25 cellular contexts compared by ENCODE assay signal in the genomic region with DNA sequence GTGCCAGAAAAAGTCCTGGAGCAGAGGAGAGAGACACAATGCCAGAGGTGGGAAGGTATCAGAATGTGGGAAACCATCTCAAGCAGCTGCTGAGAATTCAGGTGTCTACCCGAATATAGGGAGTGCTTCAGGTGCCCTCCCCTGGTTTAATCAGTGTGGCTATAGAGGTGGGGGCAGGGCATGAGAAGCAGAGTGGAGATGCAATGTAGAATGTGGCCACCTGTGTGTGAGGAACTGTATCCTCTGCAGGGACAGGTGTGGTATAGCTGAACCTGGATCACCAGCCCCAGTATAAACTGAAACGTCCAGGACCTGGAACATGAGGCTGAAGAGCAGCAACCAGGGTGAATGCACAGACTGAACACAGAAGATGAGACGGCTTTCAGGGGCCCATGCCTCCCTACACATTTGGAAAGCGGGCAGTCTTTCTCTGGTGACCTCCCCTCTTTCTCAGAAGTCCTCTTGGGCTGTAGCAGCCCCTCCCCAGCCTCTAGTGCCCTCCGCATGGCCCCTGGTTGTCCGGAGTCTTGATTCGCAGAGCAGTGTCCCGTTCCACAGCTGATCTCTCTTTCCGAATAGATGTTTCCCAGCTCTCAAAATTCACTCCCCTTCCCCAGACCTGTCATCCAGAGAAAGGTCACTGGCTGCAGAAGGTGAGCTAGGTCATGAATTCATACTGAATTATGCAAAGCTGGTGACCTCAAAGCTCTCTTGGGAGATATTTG.
"Had no signal": no experiment of that assay in that cellular context is flagged by ENCODE, and none has a peak within 500 bp of the region (broad histone marks: within the 10 kb centered on the region; RNA-seq: fewer than 3 reads in every experiment).

No MANE protein-coding gene starts in this region.

- H3K36me3 ChIP-seq: breast epithelium, SJCRH30 had no signal

- H3K9me3 ChIP-seq: breast epithelium, SJCRH30, SK-N-SH had no signal

- H3K4me3 Mint-ChIP-seq: activated CD4-positive, alpha-beta memory T cell treated with anti-CD3 and anti-CD28 coated beads for 36 hours; activated CD4-positive, alpha-beta T cell treated with anti-CD3 and anti-CD28 coated beads, Interleukin-2, amount 10 ng/mL, durations not matched to agents 7 days and 5 days; activated naive CD4-positive, alpha-beta T cell treated with anti-CD3 and anti-CD28 coated beads, Interleukin-2, amount 50 U/mL, for 24 hours; activated T-cell treated with anti-CD3 and anti-CD28 coated beads, Interleukin-2, amount 50 U/mL, for 72 hours had no signal

- H3K36me3 Mint-ChIP-seq: activated CD4-positive, alpha-beta memory T cell treated with anti-CD3 and anti-CD28 coated beads for 36 hours; activated naive CD4-positive, alpha-beta T cell treated with anti-CD3 and anti-CD28 coated beads, Interleukin-2, amount 50 U/mL, for 24 hours had no signal

- H3K9me3 Mint-ChIP-seq: activated CD4-positive, alpha-beta memory T cell treated with anti-CD3 and anti-CD28 coated beads for 36 hours; activated CD4-positive, alpha-beta T cell treated with anti-CD3 and anti-CD28 coated beads, Interleukin-2, amount 10 ng/mL, durations not matched to agents 7 days and 5 days; activated naive CD4-positive, alpha-beta T cell treated with anti-CD3 and anti-CD28 coated beads, Interleukin-2, amount 50 U/mL, for 24 hours; activated T-cell treated with anti-CD3 and anti-CD28 coated beads, Interleukin-2, amount 50 U/mL, for 72 hours; activated T-helper 2 cell treated with anti-CD3 and anti-CD28 coated beads, Interferon-gamma antibody, Interleukin-2, Interleukin-4, amounts not matched to agents 10 μg/mL and 5 μg/mL and 100 μg/mL, durations not matched to agents 14 hours and 24 hours and 36 hours had no signal

- H3K27ac ChIP-seq: breast epithelium, KMS-11, SJCRH30, VCaP had no signal

- H3K27me3 ChIP-seq: breast epithelium, SJCRH30 had no signal

- H3K4me3 ChIP-seq: breast epithelium, SJCRH30 had no signal

- H3K27ac Mint-ChIP-seq: activated CD4-positive, alpha-beta memory T cell treated with anti-CD3 and anti-CD28 coated beads for 36 hours; activated CD4-positive, alpha-beta T cell treated with anti-CD3 and anti-CD28 coated beads, Interleukin-2, amount 10 ng/mL, durations not matched to agents 7 days and 5 days; activated naive CD4-positive, alpha-beta T cell treated with anti-CD3 and anti-CD28 coated beads, Interleukin-2, amount 50 U/mL, for 24 hours; activated T-cell treated with anti-CD3 and anti-CD28 coated beads, Interleukin-2, amount 50 U/mL, for 72 hours; activated T-helper 2 cell treated with anti-CD3 and anti-CD28 coated beads, Interferon-gamma antibody, Interleukin-2, Interleukin-4, amounts not matched to agents 10 μg/mL and 5 μg/mL and 100 μg/mL, durations not matched to agents 14 hours and 24 hours and 36 hours had no signal

- H3K4me1 Mint-ChIP-seq: activated CD4-positive, alpha-beta T cell treated with anti-CD3 and anti-CD28 coated beads, Interleukin-2, amount 10 ng/mL, durations not matched to agents 7 days and 5 days; activated naive CD4-positive, alpha-beta T cell treated with anti-CD3 and anti-CD28 coated beads, Interleukin-2, amount 50 U/mL, for 24 hours had no signal

- H3K4me1 ChIP-seq: breast epithelium, SJCRH30 had no signal

- ATAC-seq: Panc1 had no signal

- DNase-seq: activated CD4-positive, alpha-beta memory T cell treated with anti-CD3 and anti-CD28 coated beads for 36 hours; activated CD4-positive, alpha-beta T cell treated with anti-CD3 and anti-CD28 coated beads, Interleukin-2, amount 10 ng/mL, durations not matched to agents 7 days and 5 days; activated CD4-positive, CD25-positive, alpha-beta regulatory T cell; activated T-cell treated with anti-CD3 and anti-CD28 coated beads for 4 hours; activated T-cell treated with anti-CD3 and anti-CD28 coated beads, Interleukin-2, amount 50 U/mL, for 72 hours; aorta; central memory CD4-positive, alpha-beta T cell; NCI-H1092; NCI-H1417; NCI-H1930; NCI-H2171; NCI-H226; NCI-H526 treated with DMSO at 0.1 percent for 48 hours; NCI-H82; Right ventricle myocardium superior; RPMI8226; SJCRH30; SK-N-SH; T-helper 1 cell had no signal
